Comparison of ENCODE assay signal across 1 cellular context in genomic region chr7:156220078-156220605, GRCh38.
TF ChIP-seq lines count a peak whose summit lies in the region.

No MANE protein-coding gene starts in this region.

TF ChIP-seq in SK-N-SH treated with all-trans-retinoic acid at 6 μM for 48 hours, 23 proteins besides CTCF, POLR2A, EP300 and RAD21 (continued from another document):
- TF ChIP-seq CREB5 (CRISPR knock-in tag; IDR thresholded peaks at IDR 0.05; ENCODE audit: low read depth): no peak
- no peak for TF ChIP-seq ISL1 (CRISPR knock-in tag; IDR thresholded peaks at IDR 0.05)
- TF ChIP-seq ZFP3 (CRISPR knock-in tag; IDR thresholded peaks at IDR 0.05): no peak
- TF ChIP-seq OSR1 (CRISPR knock-in tag; IDR thresholded peaks at IDR 0.05): no peak
- TF ChIP-seq ZNF70 (CRISPR knock-in tag; IDR thresholded peaks at IDR 0.05): no peak
- TF ChIP-seq ESRRG (CRISPR knock-in tag; IDR thresholded peaks at IDR 0.05): no peak
- no peak for TF ChIP-seq CSRNP3 (CRISPR knock-in tag; IDR thresholded peaks at IDR 0.05)
- TF ChIP-seq TSHZ2 (CRISPR knock-in tag; IDR thresholded peaks at IDR 0.05): no peak
- TF ChIP-seq TCF4 (CRISPR knock-in tag; IDR thresholded peaks at IDR 0.05; ENCODE audit: borderline replicate concordance): no peak
- no peak for TF ChIP-seq POU6F1 (CRISPR knock-in tag; IDR thresholded peaks at IDR 0.05; ENCODE audit: borderline replicate concordance, low read depth)
- no peak for TF ChIP-seq TOX (CRISPR knock-in tag; IDR thresholded peaks at IDR 0.05; ENCODE audit: borderline replicate concordance)
- no peak for TF ChIP-seq ZC3H10 (CRISPR knock-in tag; IDR thresholded peaks at IDR 0.05)
- TF ChIP-seq GLIS3 (CRISPR knock-in tag; IDR thresholded peaks at IDR 0.05): no peak
- no peak for TF ChIP-seq BACH2 (CRISPR knock-in tag; IDR thresholded peaks at IDR 0.05; ENCODE audit: borderline replicate concordance)
- TF ChIP-seq ZNF8 (CRISPR knock-in tag; IDR thresholded peaks at IDR 0.05): no peak
